In genomic region chr22:38657248-38657909, GRCh38 we compare ENCODE assay signal across 8 cellular contexts. TPM values are rescaled to one million over a fixed set of nuclear protein-coding genes. Genes with fewer than 3 reads are reported as not detected.
DNase-seq lines count a peak whose midpoint lies in the region; ATAC-seq and TF ChIP-seq lines count a peak whose summit lies in the region.

No MANE protein-coding gene starts in this region.

- H3K4me1 ChIP-seq in neural progenitor cell: peaks cover 3% of the 10 kb centered on the region

- CTCF ChIA-PET in activated CD8-positive, alpha-beta T cell treated with anti-CD3 and anti-CD28 coated beads for 36 hours (lab: Charles Lee): interaction anchor here (0.8 to 3.1 kb wide), 3 partner anchors 9 to 605 kb away, joined by 3 to 13 read pairs (median 4); partner anchors contain the start of gene TOMM22

- H3K36me3 ChIP-seq in neural progenitor cell: no peaks in the 10 kb centered on the region

- intact Hi-C loops in activated CD8-positive, alpha-beta T cell treated with anti-CD3 and anti-CD28 coated beads for 36 hours (cut with micrococcal nuclease): no loop called here

- peaks cover 37% of the 10 kb centered on the region for H3K79me2 ChIP-seq in neural progenitor cell (ENCODE audit: low read depth)

- peaks cover 10% of the 10 kb centered on the region for H4K20me1 ChIP-seq in neural progenitor cell (ENCODE audit: low read depth)

- peak overlapping the region; percentile 98 for H3K27ac Mint-ChIP-seq in activated CD8-positive, alpha-beta T cell treated with anti-CD3 and anti-CD28 coated beads for 36 hours
- H3K27ac Mint-ChIP-seq in neural progenitor cell: peak overlapping the region; percentile 90

- TF ChIP-seq CTCF in activated CD8-positive, alpha-beta T cell treated with anti-CD3 and anti-CD28 coated beads for 36 hours (IDR thresholded peaks at IDR 0.05): no peak
- no peak for TF ChIP-seq CTCF in epithelial cell of proximal tubule (conservative IDR thresholded peaks at IDR 0.05; ENCODE audit: low read depth, low read length)
- TF ChIP-seq CTCF in neural progenitor cell (IDR thresholded peaks at IDR 0.05): no peak

- H2AFZ ChIP-seq in neural progenitor cell (replicated peaks): no peak overlapping the region

- no peak overlapping the region for H3K27ac ChIP-seq in neural progenitor cell

- H3K36me3 Mint-ChIP-seq in activated CD8-positive, alpha-beta T cell treated with anti-CD3 and anti-CD28 coated beads for 36 hours (ENCODE audit: low read depth): no peaks in the 10 kb centered on the region
- peaks cover 14% of the 10 kb centered on the region for H3K36me3 Mint-ChIP-seq in neural progenitor cell

- H3K27me3 Mint-ChIP-seq in activated CD8-positive, alpha-beta T cell treated with anti-CD3 and anti-CD28 coated beads for 36 hours: no peaks in the 10 kb centered on the region
- H3K27me3 Mint-ChIP-seq in neural progenitor cell (ENCODE audit: insufficient read depth, low read depth): no peaks in the 10 kb centered on the region

- POLR2A ChIA-PET in activated CD8-positive, alpha-beta T cell treated with anti-CD3 and anti-CD28 coated beads for 36 hours (lab: Charles Lee): interaction anchor here (0.6 to 2.4 kb wide), 4 partner anchors 13 to 104 kb away, joined by 3 to 12 read pairs (median 6); partner anchors contain the start of gene TOMM22

- peak overlapping the region; percentile 94 for H3K4me3 Mint-ChIP-seq in activated CD8-positive, alpha-beta T cell treated with anti-CD3 and anti-CD28 coated beads for 36 hours
- H3K4me3 Mint-ChIP-seq in neural progenitor cell: peak overlapping the region; percentile 97

- no peaks in the 10 kb centered on the region for H3K9me3 ChIP-seq in neural progenitor cell (ENCODE audit: low read depth)

- no peaks in the 10 kb centered on the region for H3F3A ChIP-seq in neural progenitor cell (ENCODE audit: low read depth)

- no peaks in the 10 kb centered on the region for H3K27me3 ChIP-seq in neural progenitor cell

- H3K9ac ChIP-seq in neural progenitor cell: peak overlapping the region; percentile 97

- DNase-seq in NCI-H2029 (lab: John Stamatoyannopoulos, UW): peak; percentile 17
- DNase-seq in NCI-H2029 treated with DMSO at 0.1 percent for 48 hours (lab: John Stamatoyannopoulos, UW): no peak
- peak; percentile 2 for DNase-seq in KG1 (lab: John Stamatoyannopoulos, UW)
- peak; percentile 71 for DNase-seq in activated CD8-positive, alpha-beta T cell treated with anti-CD3 and anti-CD28 coated beads for 36 hours
- no peak for DNase-seq in epithelial cell of proximal tubule (ENCODE audit: low read depth)
- DNase-seq in neural progenitor cell (ENCODE audit: low spot score): peak; percentile 32
- DNase-seq in HPDE6-E6E7 (ENCODE audit: extremely low spot score): no peak

- H3K4me3 ChIP-seq in epithelial cell of proximal tubule (ENCODE audit: low read depth, low read length): peak overlapping the region; percentile 96
- H3K4me3 ChIP-seq in neural progenitor cell: peak overlapping the region; percentile 91

- H3K4me2 ChIP-seq in neural progenitor cell: peak overlapping the region; percentile 89

- H3K4me1 Mint-ChIP-seq in activated CD8-positive, alpha-beta T cell treated with anti-CD3 and anti-CD28 coated beads for 36 hours (ENCODE audit: low read depth): peaks cover 14% of the 10 kb centered on the region
- peaks cover 14% of the 10 kb centered on the region for H3K4me1 Mint-ChIP-seq in neural progenitor cell

- ATAC-seq in activated CD8-positive, alpha-beta T cell treated with anti-CD3 and anti-CD28 coated beads for 36 hours: peak; percentile 56
- no peak for ATAC-seq in HG03280 (IDR thresholded peaks at IDR 0.05; ENCODE audit: unreplicated experiment)

- H3K9me3 Mint-ChIP-seq in activated CD8-positive, alpha-beta T cell treated with anti-CD3 and anti-CD28 coated beads for 36 hours: no peaks in the 10 kb centered on the region
- H3K9me3 Mint-ChIP-seq in neural progenitor cell: no peaks in the 10 kb centered on the region

RNA-seq across cellular contexts. Expression of gene CBY1, which starts 0.9 kb away (rescaled TPM):
- total RNA-seq in activated CD8-positive, alpha-beta T cell treated with anti-CD3 and anti-CD28 coated beads for 36 hours: 10 to 100 TPM; 15.6 to 15.7 TPM
- total RNA-seq in epithelial cell of proximal tubule (26.1 and 28.9 TPM in 2 replicates), neural progenitor cell (ENCODE audit: low replicate concordance) (23.1 and 25.8 TPM in 2 replicates)

RNA-seq across cellular contexts. Expression of gene FAM227A, which starts 1.2 kb away (rescaled TPM):
- 1 to 10 TPM in 1 of 2 experiments, under 1 TPM in 1; 0.74 to 1.1 TPM for total RNA-seq in activated CD8-positive, alpha-beta T cell treated with anti-CD3 and anti-CD28 coated beads for 36 hours
- total RNA-seq in epithelial cell of proximal tubule (1.0 and 2.0 TPM in 2 replicates), neural progenitor cell (ENCODE audit: low replicate concordance) (17.8 and 32.7 TPM in 2 replicates)

RNA-seq across cellular contexts. Expression of gene TOMM22, which starts 24.4 kb away (rescaled TPM):
- total RNA-seq in activated CD8-positive, alpha-beta T cell treated with anti-CD3 and anti-CD28 coated beads for 36 hours: 100 to 1,000 TPM; 155 to 158 TPM
- total RNA-seq in epithelial cell of proximal tubule (67.6 and 99.6 TPM in 2 replicates), neural progenitor cell (ENCODE audit: low replicate concordance) (63.6 and 134 TPM in 2 replicates)

RNA-seq across cellular contexts. Expression of gene JOSD1, which starts 43.4 kb away (rescaled TPM):
- 10 to 100 TPM; 84.7 to 88.1 TPM for total RNA-seq in activated CD8-positive, alpha-beta T cell treated with anti-CD3 and anti-CD28 coated beads for 36 hours
- 70.9 and 89.6 TPM in 2 replicates for total RNA-seq in epithelial cell of proximal tubule
- total RNA-seq in neural progenitor cell (ENCODE audit: low replicate concordance): 32.4 and 39.2 TPM in 2 replicates

RNA-seq across cellular contexts. Expression of gene GTPBP1, which starts 48.4 kb away (rescaled TPM):
- total RNA-seq in activated CD8-positive, alpha-beta T cell treated with anti-CD3 and anti-CD28 coated beads for 36 hours: 10 to 100 TPM; 93.3 to 97.6 TPM
- 27.8 and 36.2 TPM in 2 replicates for total RNA-seq in epithelial cell of proximal tubule
- total RNA-seq in neural progenitor cell (ENCODE audit: low replicate concordance): 40.8 and 91.9 TPM in 2 replicates

Comparison
In these comparisons a context has a peak if more than half of its experiments do, and no peak if none do; other contexts are left out.
1. DNase-seq: peak in NCI-H2029 (single experiment), KG1 (single experiment), activated CD8-positive, alpha-beta T cell treated with anti-CD3 and anti-CD28 coated beads for 36 hours (single experiment) and neural progenitor cell (single experiment); none in NCI-H2029 treated with DMSO at 0.1 percent for 48 hours (single experiment), epithelial cell of proximal tubule (single experiment) and HPDE6-E6E7 (single experiment).